Comparison of ENCODE assay signal across 8 cellular contexts in genomic region chr18:43620936-43621335, GRCh38.
DNase-seq lines count a peak whose midpoint lies in the region; ATAC-seq and TF ChIP-seq lines count a peak whose summit lies in the region.

No MANE protein-coding gene starts in this region.

- H3K4me1 ChIP-seq in cardiac muscle cell (ENCODE audit: low read depth) = no peaks in the 10 kb centered on the region

- peak; percentile 40 for TF ChIP-seq CTCF in cardiac muscle cell (IDR thresholded peaks at IDR 0.05; ENCODE audit: low read depth, low read length)

- no peaks in the 10 kb centered on the region for H3K36me3 ChIP-seq in cardiac muscle cell

- ATAC-seq in Right ventricle myocardium inferior (no peak), HG02938 (IDR thresholded peaks at IDR 0.05; ENCODE audit: unreplicated experiment) (peak; percentile 81), GM19324 (IDR thresholded peaks at IDR 0.05; ENCODE audit: low FRiP score, unreplicated experiment) (no peak)

- H3K27me3 ChIP-seq in cardiac muscle cell = no peaks in the 10 kb centered on the region

- DNase-seq in cardiac muscle cell (ENCODE audit: low read depth in 1 of 2, low spot score in 1 of 2) = peak; percentile 45 to 65
- DNase-seq in Right ventricle myocardium inferior (ENCODE audit: missing footprints) = no peak
- DNase-seq in NCI-H2196 treated with DMSO at 0.1 percent for 48 hours (lab: John Stamatoyannopoulos, UW; ENCODE audit: unreplicated experiment) = peak; percentile 25
- DNase-seq in cerebellum (ENCODE audit: low spot score) = peak; percentile 21
- DNase-seq in lung microvascular endothelial cell (ENCODE audit: low read depth in 2 of 2) = peak; percentile 31
- DNase-seq in NCI-H226 = no peak

- H3K27ac ChIP-seq in cardiac muscle cell = no peak overlapping the region

- intact Hi-C loops in Right ventricle myocardium inferior (cut with DNase I) = loop anchor here (5.0 to 10.0 kb wide), 4 partner anchors 171 to 1764 kb away; no protein-coding TSS in a partner anchor

- H3K4me3 ChIP-seq in cardiac muscle cell = no peak overlapping the region

- H3K9me3 ChIP-seq in cardiac muscle cell (ENCODE audit: low read depth) = no peaks in the 10 kb centered on the region

Comparison
In these comparisons a context has a peak if more than half of its experiments do, and no peak if none do; other contexts are left out.
1. DNase-seq: peak in cardiac muscle cell (2 of 2), NCI-H2196 treated with DMSO at 0.1 percent for 48 hours (single experiment), cerebellum (single experiment) and lung microvascular endothelial cell (2 of 2); none in Right ventricle myocardium inferior (single experiment) and NCI-H226 (single experiment).